17 cellular contexts compared by ENCODE assay signal in genomic region chr10:99908512-99908911, GRCh38.
DNase-seq lines count a peak whose midpoint lies in the region; ATAC-seq, FAIRE-seq and TF ChIP-seq lines count a peak whose summit lies in the region.
"Had no signal": no experiment of that assay in that cellular context is flagged by ENCODE, and none has a peak within 500 bp of the region (broad histone marks: within the 10 kb centered on the region; RNA-seq: fewer than 3 reads in every experiment).

No MANE protein-coding gene starts in this region.

- no peak for TF ChIP-seq EP300 in K562 (IDR thresholded peaks at IDR 0.05; ENCODE audit: low read length)

- TF ChIP-seq POLR2A in NB4 (IDR thresholded peaks at IDR 0.05; ENCODE audit: extremely low read depth, insufficient read length) (no peak), K562 (conservative IDR thresholded peaks at IDR 0.05) (no peak)

- CTCF ChIA-PET in K562 (lab: Yijun Ruan, JAX; ENCODE audit: low intra/inter-chr PET ratio) = no interaction called here

- DNase-seq in stimulated activated CD4-positive, alpha-beta T cell treated with anti-CD3 and anti-CD28 coated beads, Interleukin-1b, Interleukin-23, amount 100 ng/mL, for 48 hours = peak; percentile 19
- no peak for DNase-seq in stimulated activated CD4-positive, alpha-beta T cell treated with anti-CD3 and anti-CD28 coated beads, Interleukin-4, amount 100 ng/mL, for 24 hours
- DNase-seq in NB4 (ENCODE audit: low read depth) = peak; percentile 36
- DNase-seq in K562 (ENCODE audit: extremely low read depth in 1 of 4, low spot score in 3 of 4) = no peak
- DNase-seq in NCI-H526 (lab: John Stamatoyannopoulos, UW) = no peak
- DNase-seq in ascending aorta (ENCODE audit: low spot score in 2 of 2) = no peak
- DNase-seq in glutamatergic neuron = no peak
- DNase-seq: colonic mucosa, Karpas-422, NCI-H1930, NCI-H526 treated with DMSO at 0.1 percent for 48 hours had no signal

- no peak overlapping the region for H2AFZ ChIP-seq in K562 (ENCODE audit: low read depth, low read length)

- no peak overlapping the region for H3K4me3 Mint-ChIP-seq in glutamatergic neuron (ENCODE audit: unreplicated experiment)
- H3K4me3 Mint-ChIP-seq: nephron had no signal

- ATAC-seq in K562 = no peak
- ATAC-seq: Panc1 had no signal

- peaks cover 0 to 7% of the 10 kb centered on the region in 2 experiments; a peak in 1 of 5 replicates for H3K4me1 ChIP-seq in K562 (replicated peaks in 1 of 2; ENCODE audit: control insufficient read depth in 2 of 2, insufficient read depth in 2 of 2, low read length in 2 of 2)
- peaks cover 0 to 10% of the 10 kb centered on the region in 2 donors for H3K4me1 ChIP-seq in ascending aorta
- H3K4me1 ChIP-seq: colonic mucosa had no signal

- H3K9me3 Mint-ChIP-seq in glutamatergic neuron (ENCODE audit: unreplicated experiment) = peaks cover 4% of the 10 kb centered on the region
- H3K9me3 Mint-ChIP-seq: nephron had no signal

- H3K4me3 ChIP-seq in NB4 (ENCODE audit: low read depth, low read length) (no peak overlapping the region), K562 (no peak overlapping the region), ascending aorta (no peak overlapping the region)
- H3K4me3 ChIP-seq: colonic mucosa, lung had no signal

- H3K27ac Mint-ChIP-seq in glutamatergic neuron (ENCODE audit: unreplicated experiment) = no peak overlapping the region
- H3K27ac Mint-ChIP-seq: nephron had no signal

- intact Hi-C loops in K562 (cut with micrococcal nuclease) = no loop called here
- intact Hi-C loops in ascending aorta (cut with DNase I) = no loop called here

- TF ChIP-seq RAD21 in K562 (CRISPR knock-in tag; conservative IDR thresholded peaks at IDR 0.05 in 1 of 2, IDR thresholded peaks at IDR 0.05 in 1 of 2) = no peak

- TF ChIP-seq CTCF in NB4 (IDR thresholded peaks at IDR 0.05; ENCODE audit: low read depth, low read length) (no peak), K562 (IDR thresholded peaks at IDR 0.05 in 2 of 3, conservative IDR thresholded peaks at IDR 0.05 in 1 of 3; ENCODE audit: insufficient read depth in 2 of 3, low read depth in 1 of 3, low read length in 3 of 3) (no peak), ascending aorta (IDR thresholded peaks at IDR 0.05) (no peak), glutamatergic neuron (IDR thresholded peaks at IDR 0.05; ENCODE audit: partially characterized antibody, unreplicated experiment) (no peak)

- POLR2A ChIA-PET in K562 (lab: Yijun Ruan, JAX) = interaction anchor here (1.7 kb wide), 1 partner anchor 15 kb away, joined by 4 read pairs; no protein-coding TSS in a partner anchor

- H4K20me1 ChIP-seq in K562 (replicated peaks; ENCODE audit: control insufficient read depth, insufficient read depth, low read length) = no peaks in the 10 kb centered on the region

- no peak overlapping the region for H3K4me2 ChIP-seq in K562 (ENCODE audit: insufficient read depth, low read length)

- H3K36me3 ChIP-seq in K562 (ENCODE audit: control insufficient read depth, insufficient read depth, low read length) (no peaks in the 10 kb centered on the region), ascending aorta (peaks cover 8 to 38% of the 10 kb centered on the region in 2 donors)

- in situ Hi-C loops in K562 (cut with MboI) = no loop called here

- BruUV-seq in K562 (replicated peaks; lab: Mats Ljungman, UMichigan) = no TSS peak

- H3K9me3 ChIP-seq in K562 (replicated peaks; ENCODE audit: control insufficient read depth, insufficient read depth, low read depth, low read length) (no peaks in the 10 kb centered on the region), ascending aorta (no peaks in the 10 kb centered on the region)
- H3K9me3 ChIP-seq: colonic mucosa had no signal

- H3K27me3 ChIP-seq in K562 (ENCODE audit: control insufficient read depth in 2 of 2, insufficient read depth in 2 of 2, low read length in 2 of 2) = no peaks in the 10 kb centered on the region
- H3K27me3 ChIP-seq in ascending aorta = no peaks in the 10 kb centered on the region
- H3K27me3 ChIP-seq: colonic mucosa had no signal

- no peaks in the 10 kb centered on the region for H3K79me2 ChIP-seq in K562 (ENCODE audit: control insufficient read depth, insufficient read depth, low read length)

- no peak for FAIRE-seq in K562 (lab: Jason Lieb, UNC)
- FAIRE-seq: D721Med, endothelial cell of umbilical vein had no signal

- H3K36me3 Mint-ChIP-seq in glutamatergic neuron (ENCODE audit: unreplicated experiment) = peaks cover 4% of the 10 kb centered on the region

- H3K9ac ChIP-seq in K562 (ENCODE audit: insufficient read depth in 1 of 2, low read depth in 2 of 2, low read length in 2 of 2) = no peak overlapping the region

- no peak overlapping the region for H3K27ac ChIP-seq in K562 (ENCODE audit: extremely low read depth, low read depth, low read length)
- no peak overlapping the region for H3K27ac ChIP-seq in ascending aorta
- H3K27ac ChIP-seq: colonic mucosa, HL-60 had no signal

- no peaks in the 10 kb centered on the region for H3K4me1 Mint-ChIP-seq in glutamatergic neuron (ENCODE audit: low read depth, unreplicated experiment)

- WGBS in K562 (ENCODE audit: insufficient coverage, low coverage, missing lambda C conversion rate) = 41% methylated on average over 3 of the region's 3 CpGs

- no peaks in the 10 kb centered on the region for H3K9me1 ChIP-seq in K562 (ENCODE audit: control insufficient read depth, insufficient read depth, low read length)

- H3K27me3 Mint-ChIP-seq in glutamatergic neuron (ENCODE audit: unreplicated experiment) = peaks cover 3% of the 10 kb centered on the region

TF ChIP-seq in K562, 482 proteins besides CTCF, POLR2A, EP300 and RAD21:
- TF ChIP-seq ZNF436 (CRISPR knock-in tag; IDR thresholded peaks at IDR 0.05) (no peak), E2F1 (CRISPR knock-in tag; IDR thresholded peaks at IDR 0.05) (no peak), ATF3 (IDR thresholded peaks at IDR 0.05) (0 out of 2 replicates have a peak, but pooled peaks have one; percentile 39), ATF3 (CRISPR knock-in tag; conservative IDR thresholded peaks at IDR 0.05) (no peak), SPI1 (IDR thresholded peaks at IDR 0.05; ENCODE audit: borderline replicate concordance, low read depth, low read length) (peak; percentile 63; the same call in 1 of the 2 replicates)

Comparison
In these comparisons a context has a peak if more than half of its experiments do, and no peak if none do; other contexts are left out.
1. DNase-seq: peak in stimulated activated CD4-positive, alpha-beta T cell treated with anti-CD3 and anti-CD28 coated beads, Interleukin-1b, Interleukin-23, amount 100 ng/mL, for 48 hours (single experiment) and NB4 (single experiment); none in stimulated activated CD4-positive, alpha-beta T cell treated with anti-CD3 and anti-CD28 coated beads, Interleukin-4, amount 100 ng/mL, for 24 hours (single experiment), K562 (0 of 4), NCI-H526 (0 of 2), ascending aorta (0 of 2) and glutamatergic neuron (single experiment).